ENCODE assay signal across 8 cellular contexts in the genomic region with DNA sequence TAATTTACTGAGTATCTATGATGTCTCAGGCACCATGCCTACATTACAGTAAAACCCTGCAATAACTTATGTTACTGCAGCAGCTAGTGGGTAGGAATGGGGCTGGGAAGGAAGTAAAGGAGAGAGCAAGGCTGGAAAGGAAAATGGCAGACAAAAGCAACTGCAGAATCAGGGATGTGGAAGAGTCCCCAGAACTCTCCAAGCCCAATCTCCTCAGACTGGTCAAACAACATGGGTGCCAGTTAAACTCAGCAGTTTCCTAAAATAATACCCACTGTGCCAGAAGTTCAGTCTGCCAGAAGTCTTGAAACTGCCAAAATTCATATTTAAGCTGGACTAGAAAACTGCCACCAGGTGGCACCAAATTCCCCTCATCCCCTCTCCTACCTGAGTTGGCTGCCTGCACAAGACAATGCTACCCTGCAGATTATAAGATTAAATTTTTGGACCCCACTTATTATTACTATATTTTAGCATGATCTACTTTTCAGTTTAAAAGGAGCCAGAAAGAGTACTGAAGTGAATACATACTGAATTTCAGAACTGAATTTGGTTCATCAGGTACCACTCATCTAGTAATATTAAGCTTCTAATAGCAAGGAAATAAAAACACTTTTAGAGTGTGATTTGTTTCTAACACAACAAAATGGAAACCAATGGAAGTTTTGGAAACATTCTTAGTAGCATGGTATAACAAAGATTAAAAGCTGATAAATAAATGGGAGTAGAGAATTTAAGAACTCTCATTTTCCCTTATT.
DNase-seq lines count a peak whose midpoint lies in the region; ATAC-seq and TF ChIP-seq lines count a peak whose summit lies in the region.

No MANE protein-coding gene starts in this region.

- no peaks in the 10 kb centered on the region for H3K9me3 Mint-ChIP-seq in activated T-cell treated with anti-CD3 and anti-CD28 coated beads, Interleukin-2, amount 50 U/mL, for 4 hours

- CTCF ChIA-PET in Panc1 (lab: Charles Lee) = no interaction called here

- TF ChIP-seq CTCF in Panc1 (IDR thresholded peaks at IDR 0.05) (peak; percentile 87), fibroblast of pulmonary artery (IDR thresholded peaks at IDR 0.05; ENCODE audit: low read length, missing control alignments) (peak; percentile 82), suprapubic skin (IDR thresholded peaks at IDR 0.05) (peak; percentile 12 to 65)

- BruUV-seq in Panc1 (replicated peaks; lab: Mats Ljungman, UMichigan) = TSS peak; percentile 2

- peaks cover 2% of the 10 kb centered on the region for H3K4me1 Mint-ChIP-seq in activated T-cell treated with anti-CD3 and anti-CD28 coated beads, Interleukin-2, amount 50 U/mL, for 4 hours (ENCODE audit: low read depth)

- H3K27ac ChIP-seq in Panc1 (ENCODE audit: low read length) (no peak overlapping the region), suprapubic skin (no peak overlapping the region)

- H3K36me3 Mint-ChIP-seq in activated T-cell treated with anti-CD3 and anti-CD28 coated beads, Interleukin-2, amount 50 U/mL, for 4 hours (ENCODE audit: insufficient read depth) = peaks cover 52% of the 10 kb centered on the region

- POLR2A ChIA-PET in Panc1 (lab: Charles Lee) = no interaction called here

- H3K9me3 ChIP-seq in Panc1 (ENCODE audit: control insufficient read depth, insufficient read depth, low read depth, low read length) (no peaks in the 10 kb centered on the region), suprapubic skin (no peaks in the 10 kb centered on the region)

- no peak for TF ChIP-seq POLR2A in suprapubic skin (IDR thresholded peaks at IDR 0.05)

- no peak overlapping the region for H3K4me3 Mint-ChIP-seq in activated T-cell treated with anti-CD3 and anti-CD28 coated beads, Interleukin-2, amount 50 U/mL, for 4 hours

- H3K27me3 ChIP-seq in Panc1 (ENCODE audit: control insufficient read depth, insufficient read depth, low read length) (no peaks in the 10 kb centered on the region), suprapubic skin (no peaks in the 10 kb centered on the region)

- H3K4me1 ChIP-seq in Panc1 (ENCODE audit: control insufficient read depth, insufficient read depth, low read length) = no peaks in the 10 kb centered on the region
- peaks cover 6% of the 10 kb centered on the region for H3K4me1 ChIP-seq in suprapubic skin

- H3K36me3 ChIP-seq in Panc1 (ENCODE audit: control insufficient read depth, insufficient read depth, low read length) (peaks cover 70% of the 10 kb centered on the region), suprapubic skin (peaks cover 75% of the 10 kb centered on the region)

- H3K27me3 Mint-ChIP-seq in activated T-cell treated with anti-CD3 and anti-CD28 coated beads, Interleukin-2, amount 50 U/mL, for 4 hours (ENCODE audit: low read depth) = no peaks in the 10 kb centered on the region

- DNase-seq in NK-92 treated with Interleukin-12 subunit alpha and Interleukin-12 subunit beta, amount 100 ng/mL, for 24 hours (lab: John Stamatoyannopoulos, UW) = peak; percentile 11
- no peak for DNase-seq in NK-92 (lab: John Stamatoyannopoulos, UW; ENCODE audit: unreplicated experiment)
- no peak for DNase-seq in Panc1 (ENCODE audit: low read depth, low spot score)
- peak; percentile 71 for DNase-seq in activated T-cell treated with anti-CD3 and anti-CD28 coated beads, Interleukin-2, amount 50 U/mL, for 4 hours
- peak; percentile 73 for DNase-seq in fibroblast of pulmonary artery (ENCODE audit: low read depth)
- DNase-seq in nucleus accumbens (lab: John Stamatoyannopoulos, UW) = peak in 32 of 56 donors; percentile 1 to 69 (median 24)
- DNase-seq in suprapubic skin (ENCODE audit: low spot score in 2 of 2) = peak in 1 of 2 donors; percentile 64

- intact Hi-C loops in Panc1 (cut with micrococcal nuclease; ENCODE audit: unreplicated experiment) = no loop called here

- in situ Hi-C loops in Panc1 (cut with HindIII; ENCODE audit: low pct_unique_long_range_greater_than_20kb, low sequenced_read_pairs) = no loop called here

- H3K4me3 ChIP-seq in Panc1 (ENCODE audit: low read depth in 2 of 2, low read length in 2 of 2) (no peak overlapping the region), fibroblast of pulmonary artery (replicated peaks; ENCODE audit: low read depth, low read length) (no peak overlapping the region), suprapubic skin (no peak overlapping the region)

- ATAC-seq in HG03469 (IDR thresholded peaks at IDR 0.05; ENCODE audit: unreplicated experiment) (peak; percentile 82), Panc1 (peak; percentile 85)
- peak; percentile 63 for ATAC-seq in activated T-cell treated with anti-CD3 and anti-CD28 coated beads, Interleukin-2, amount 50 U/mL, for 4 hours

- TF ChIP-seq EP300 in suprapubic skin (IDR thresholded peaks at IDR 0.05) = no peak

Comparison
In these comparisons a context has a peak if more than half of its experiments do, and no peak if none do; other contexts are left out.
1. DNase-seq: peak in NK-92 treated with Interleukin-12 subunit alpha and Interleukin-12 subunit beta, amount 100 ng/mL, for 24 hours (single experiment), activated T-cell treated with anti-CD3 and anti-CD28 coated beads, Interleukin-2, amount 50 U/mL, for 4 hours (single experiment), fibroblast of pulmonary artery (single experiment) and nucleus accumbens (32 of 56); none in NK-92 (single experiment) and Panc1 (single experiment).
2. Peak in every context shown above with its lines, with median percentiles within 50 percentile points of each other: ATAC-seq and CTCF ChIP-seq.